In genomic region chr13:41133951-41134350, GRCh38 we compare ENCODE assay signal across 14 cellular contexts. TPM values are rescaled to one million over a fixed set of nuclear protein-coding genes. Genes with fewer than 3 reads are reported as not detected.
DNase-seq lines count a peak whose midpoint lies in the region; TF ChIP-seq lines count a peak whose summit lies in the region.
"Had no signal": no experiment of that assay in that cellular context is flagged by ENCODE, and none has a peak within 500 bp of the region (broad histone marks: within the 10 kb centered on the region; RNA-seq: fewer than 3 reads in every experiment).

No MANE protein-coding gene starts in this region.

- peak overlapping the region; percentile 22 for H3K27ac Mint-ChIP-seq in T-helper 2 cell treated with Interferon-gamma antibody and Interleukin-4, amounts not matched to agents 5 μg/mL and 100 μg/mL, for 36 hours
- H3K27ac Mint-ChIP-seq in chondrocyte (ENCODE audit: unreplicated experiment) (no peak overlapping the region), CD14-positive monocyte (peak overlapping the region in 1 of 7 donors; percentile 2)

- H3K4me3 Mint-ChIP-seq in T-helper 2 cell treated with Interferon-gamma antibody and Interleukin-4, amounts not matched to agents 5 μg/mL and 100 μg/mL, for 36 hours: peak overlapping the region; percentile 96
- H3K4me3 Mint-ChIP-seq in chondrocyte (ENCODE audit: unreplicated experiment): peak overlapping the region; percentile 91
- no peak overlapping the region for H3K4me3 Mint-ChIP-seq in CD14-positive monocyte

- DNase-seq in T-helper 2 cell treated with Interferon-gamma antibody and Interleukin-4, amounts not matched to agents 5 μg/mL and 100 μg/mL, for 36 hours (ENCODE audit: low spot score): no peak
- DNase-seq in T-helper 2 cell: no peak
- no peak for DNase-seq in chondrocyte (ENCODE audit: low spot score)
- no peak for DNase-seq in osteoblast (ENCODE audit: insufficient read length, low spot score, missing footprints)
- no peak for DNase-seq in CD14-positive monocyte (ENCODE audit: low spot score)
- DNase-seq in NCI-H1105 treated with DMSO at 0.1 percent for 48 hours (lab: John Stamatoyannopoulos, UW): no peak
- DNase-seq in globus pallidus (ENCODE audit: low spot score): no peak
- DNase-seq: ACHN, left lung, NCI-H510A treated with DMSO at 0.1 percent for 48 hours, retina, upper lobe of right lung had no signal

- no peak overlapping the region for H3K9ac ChIP-seq in OCI-LY3 (ENCODE audit: low read length)

- H2AFZ ChIP-seq in OCI-LY3 (ENCODE audit: low read depth, low read length) (no peak overlapping the region), osteoblast (ENCODE audit: low read length) (no peak overlapping the region)

- peaks cover 34% of the 10 kb centered on the region for H3K79me2 ChIP-seq in OCI-LY3 (ENCODE audit: low read length)
- peaks cover 19% of the 10 kb centered on the region for H3K79me2 ChIP-seq in osteoblast (ENCODE audit: insufficient read depth, low read length)

- no peaks in the 10 kb centered on the region for H3K27me3 Mint-ChIP-seq in T-helper 2 cell treated with Interferon-gamma antibody and Interleukin-4, amounts not matched to agents 5 μg/mL and 100 μg/mL, for 36 hours (ENCODE audit: low read depth)
- H3K27me3 Mint-ChIP-seq in chondrocyte (ENCODE audit: low read depth) (no peaks in the 10 kb centered on the region), CD14-positive monocyte (ENCODE audit: low read depth in 3 of 3) (peaks cover 0 to 2% (median 0%) of the 10 kb centered on the region in 3 donors)

- peaks cover 29% of the 10 kb centered on the region for H3K4me1 Mint-ChIP-seq in T-helper 2 cell treated with Interferon-gamma antibody and Interleukin-4, amounts not matched to agents 5 μg/mL and 100 μg/mL, for 36 hours (ENCODE audit: low read depth)
- peaks cover 43% of the 10 kb centered on the region for H3K4me1 Mint-ChIP-seq in chondrocyte (ENCODE audit: low read depth)
- H3K4me1 Mint-ChIP-seq in CD14-positive monocyte: peaks cover 31% of the 10 kb centered on the region

- H3K36me3 ChIP-seq in OCI-LY3 (replicated peaks; ENCODE audit: low read depth, low read length): peaks cover 12% of the 10 kb centered on the region
- H3K36me3 ChIP-seq in osteoblast (ENCODE audit: insufficient read depth, low read length): no peaks in the 10 kb centered on the region
- H3K36me3 ChIP-seq: left lung, upper lobe of right lung had no signal

- H3K4me3 ChIP-seq in OCI-LY3 (ENCODE audit: low read length): 0 out of 2 replicates have a peak overlapping the region, but pooled peaks have one; percentile 80
- no peak overlapping the region for H3K4me3 ChIP-seq in osteoblast (ENCODE audit: insufficient read depth, low read length)

- H4K20me1 ChIP-seq in OCI-LY3 (ENCODE audit: insufficient read depth, low read length) (no peaks in the 10 kb centered on the region), osteoblast (ENCODE audit: insufficient read depth, low read length) (peaks cover 5% of the 10 kb centered on the region)

- intact Hi-C loops in CD14-positive monocyte (cut with micrococcal nuclease): loop anchor here (2.0 to 5.0 kb wide), 5 partner anchors 58 to 362 kb away; partner anchors contain the start of genes KBTBD7 (in 1 of the 2), MRPS31 (in 1 of the 2), MTRF1 (in 1 of the 2) and WBP4 (in 1 of the 2)

- H3K4me1 ChIP-seq in OCI-LY3 (ENCODE audit: low read length) (peaks cover 18% of the 10 kb centered on the region), osteoblast (ENCODE audit: insufficient read depth, low read length) (peaks cover 40% of the 10 kb centered on the region)

- H3K9me3 Mint-ChIP-seq in T-helper 2 cell treated with Interferon-gamma antibody and Interleukin-4, amounts not matched to agents 5 μg/mL and 100 μg/mL, for 36 hours: no peaks in the 10 kb centered on the region
- H3K9me3 Mint-ChIP-seq in chondrocyte (ENCODE audit: low read depth) (no peaks in the 10 kb centered on the region), CD14-positive monocyte (peaks cover 0 to 9% (median 5%) of the 10 kb centered on the region in 7 donors)

- peaks cover 7% of the 10 kb centered on the region for H3K36me3 Mint-ChIP-seq in T-helper 2 cell treated with Interferon-gamma antibody and Interleukin-4, amounts not matched to agents 5 μg/mL and 100 μg/mL, for 36 hours (ENCODE audit: low read depth)
- H3K36me3 Mint-ChIP-seq in chondrocyte (ENCODE audit: low read depth) (no peaks in the 10 kb centered on the region), CD14-positive monocyte (peaks cover 0 to 3% of the 10 kb centered on the region in 2 donors)

- H3K27ac ChIP-seq in OCI-LY3 (ENCODE audit: low read length): no peak overlapping the region
- H3K27ac ChIP-seq in osteoblast (ENCODE audit: low read depth, low read length): no peak overlapping the region
- H3K27ac ChIP-seq: left lung, upper lobe of right lung had no signal

- H3K9me3 ChIP-seq in OCI-LY3 (ENCODE audit: insufficient read depth, low read length): no peaks in the 10 kb centered on the region
- H3K9me3 ChIP-seq in osteoblast (ENCODE audit: low read depth, low read length): no peaks in the 10 kb centered on the region
- H3K9me3 ChIP-seq: left lung, SJSA1, upper lobe of right lung had no signal

- peak overlapping the region; percentile 58 for H3K4me2 ChIP-seq in OCI-LY3 (ENCODE audit: low read length)
- peak overlapping the region; percentile 86 for H3K4me2 ChIP-seq in osteoblast (ENCODE audit: insufficient read depth, low read length)

- TF ChIP-seq CTCF in OCI-LY3 (IDR thresholded peaks at IDR 0.05; ENCODE audit: low read depth, low read length) (no peak), chondrocyte (IDR thresholded peaks at IDR 0.05) (no peak), osteoblast (IDR thresholded peaks at IDR 0.05; ENCODE audit: extremely low read depth, low read depth, low read length) (no peak), CD14-positive monocyte (IDR thresholded peaks at IDR 0.05) (no peak)

- H3K27me3 ChIP-seq in OCI-LY3 (ENCODE audit: low read depth, low read length): no peaks in the 10 kb centered on the region
- no peaks in the 10 kb centered on the region for H3K27me3 ChIP-seq in osteoblast (ENCODE audit: insufficient read depth, low read length)
- H3K27me3 ChIP-seq: left lung, SJSA1, upper lobe of right lung had no signal

RNA-seq across cellular contexts. Expression of gene KBTBD6, which starts 1.3 kb away (rescaled TPM):
- total RNA-seq in chondrocyte (9.1 to 10.6 TPM (median 9.7 TPM) in 3 replicates), osteoblast (9.0 and 9.1 TPM in 2 replicates)
- 1 to 10 TPM in 1 of 2 donors, under 1 TPM in 1; 0.54 to 1.2 TPM for polyA plus RNA-seq in CD14-positive monocyte

Comparison
In these comparisons a context has a peak if more than half of its experiments do, and no peak if none do; other contexts are left out.
1. H3K4me3 Mint-ChIP-seq: peak in T-helper 2 cell treated with Interferon-gamma antibody and Interleukin-4, amounts not matched to agents 5 μg/mL and 100 μg/mL, for 36 hours (single experiment) and chondrocyte (single experiment); none in CD14-positive monocyte (0 of 2).